Comparison of ENCODE assay signal across 6 cellular contexts in the genomic region with DNA sequence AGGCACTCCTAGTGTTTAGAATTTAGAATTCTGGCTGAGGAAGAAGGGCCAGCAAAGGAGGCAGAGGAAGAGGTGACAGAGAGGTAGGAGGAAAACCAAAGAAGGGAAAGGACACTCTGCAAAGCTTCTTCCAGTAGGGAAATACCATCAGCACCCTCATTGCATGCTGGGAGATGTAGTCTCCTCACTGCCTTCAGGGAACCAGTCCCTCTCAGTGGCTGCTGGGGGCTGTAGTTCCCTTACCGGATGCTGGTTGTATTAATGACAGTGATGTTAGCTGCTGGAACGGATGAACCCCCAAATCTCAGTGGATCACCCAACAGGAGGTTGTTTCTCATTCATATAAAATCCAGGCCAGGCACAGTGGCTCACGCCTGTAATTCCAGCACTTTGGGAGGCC. TPM values are rescaled to one million over a fixed set of nuclear protein-coding genes. Genes with fewer than 3 reads are reported as not detected.
A peak's percentile ranks its signal among the peaks of the same experiment; 100 is the strongest.
DNase-seq lines count a peak whose midpoint lies in the region; ATAC-seq lines count a peak whose summit lies in the region.

No MANE protein-coding gene starts in this region.

- peaks cover 5% of the 10 kb centered on the region for H3K27me3 Mint-ChIP-seq in activated naive CD4-positive, alpha-beta T cell treated with anti-CD3 and anti-CD28 coated beads for 36 hours (ENCODE audit: low read depth)
- H3K27me3 Mint-ChIP-seq in memory B cell = peaks cover 15% of the 10 kb centered on the region

- CTCF ChIA-PET in activated naive CD4-positive, alpha-beta T cell treated with anti-CD3 and anti-CD28 coated beads for 36 hours (lab: Charles Lee) = interaction anchor here (2.3 kb wide), 1 partner anchor 12 kb away, joined by 9 read pairs; a partner anchor contains a TSS

- H3K9me3 Mint-ChIP-seq in activated naive CD4-positive, alpha-beta T cell treated with anti-CD3 and anti-CD28 coated beads for 36 hours = peaks cover 5% of the 10 kb centered on the region
- peaks cover 4% of the 10 kb centered on the region for H3K9me3 Mint-ChIP-seq in memory B cell

- ATAC-seq in memory B cell (ENCODE audit: low read depth) (peak; percentile 71), GM21360 (IDR thresholded peaks at IDR 0.05; ENCODE audit: unreplicated experiment) (no peak)

- H3K27ac Mint-ChIP-seq in activated naive CD4-positive, alpha-beta T cell treated with anti-CD3 and anti-CD28 coated beads for 36 hours = no peak overlapping the region
- H3K27ac Mint-ChIP-seq in memory B cell = no peak overlapping the region

- intact Hi-C loops in activated naive CD4-positive, alpha-beta T cell treated with anti-CD3 and anti-CD28 coated beads for 36 hours (cut with micrococcal nuclease) = no loop called here

- H3K4me3 Mint-ChIP-seq in activated naive CD4-positive, alpha-beta T cell treated with anti-CD3 and anti-CD28 coated beads for 36 hours = no peak overlapping the region
- no peak overlapping the region for H3K4me3 Mint-ChIP-seq in memory B cell

- H3K4me1 Mint-ChIP-seq in activated naive CD4-positive, alpha-beta T cell treated with anti-CD3 and anti-CD28 coated beads for 36 hours (ENCODE audit: low read depth) = peaks cover 11% of the 10 kb centered on the region
- H3K4me1 Mint-ChIP-seq in memory B cell = peaks cover 14% of the 10 kb centered on the region

- DNase-seq in NCI-H2196 (lab: John Stamatoyannopoulos, UW; ENCODE audit: unreplicated experiment) (peak; percentile 53), NCI-H2196 treated with DMSO at 0.1 percent for 48 hours (lab: John Stamatoyannopoulos, UW; ENCODE audit: unreplicated experiment) (no peak), LHCN-M2 (ENCODE audit: low read depth) (peak; percentile 60), memory B cell (ENCODE audit: low spot score in 2 of 2) (no peak)
- DNase-seq in activated naive CD4-positive, alpha-beta T cell treated with anti-CD3 and anti-CD28 coated beads for 36 hours = peak; percentile 72

- H3K36me3 Mint-ChIP-seq in activated naive CD4-positive, alpha-beta T cell treated with anti-CD3 and anti-CD28 coated beads for 36 hours (ENCODE audit: low read depth) = no peaks in the 10 kb centered on the region
- peaks cover 4% of the 10 kb centered on the region for H3K36me3 Mint-ChIP-seq in memory B cell

RNA-seq across cellular contexts. Expression of a gene that starts 10.1 kb away (rescaled TPM):
- total RNA-seq in LHCN-M2 (2014; rRNA removed) = not detected in 2 replicates
- polyA plus RNA-seq in LHCN-M2 (2012) = 0.17 TPM
- total RNA-seq in activated naive CD4-positive, alpha-beta T cell treated with anti-CD3 and anti-CD28 coated beads for 36 hours = under 1 TPM; 0.05 to 0.07 TPM

RNA-seq across cellular contexts. Expression of a gene that starts 12.3 kb away (rescaled TPM):
- 115 and 121 TPM in 2 replicates for total RNA-seq in LHCN-M2 (2014; rRNA removed)
- 271 TPM for polyA plus RNA-seq in LHCN-M2 (2012)
- 10 to 100 TPM; 81.5 to 83.8 TPM for total RNA-seq in activated naive CD4-positive, alpha-beta T cell treated with anti-CD3 and anti-CD28 coated beads for 36 hours

RNA-seq across cellular contexts. Expression of a gene that starts 39.4 kb away (rescaled TPM):
- total RNA-seq in LHCN-M2 (2014; rRNA removed) = not detected in 2 replicates
- polyA plus RNA-seq in LHCN-M2 (2012) = not detected
- under 1 TPM; 0.50 to 0.52 TPM for total RNA-seq in activated naive CD4-positive, alpha-beta T cell treated with anti-CD3 and anti-CD28 coated beads for 36 hours

RNA-seq across cellular contexts. Expression of a gene that starts 39.9 kb away (rescaled TPM):
- 7.3 and 7.6 TPM in 2 replicates for total RNA-seq in LHCN-M2 (2014; rRNA removed)
- polyA plus RNA-seq in LHCN-M2 (2012) = 5.8 TPM
- total RNA-seq in activated naive CD4-positive, alpha-beta T cell treated with anti-CD3 and anti-CD28 coated beads for 36 hours = 10 to 100 TPM; 23.9 to 24.1 TPM

RNA-seq across cellular contexts. Expression of a gene that starts 42.2 kb away (rescaled TPM):
- total RNA-seq in LHCN-M2 (2014; rRNA removed) = 66.9 and 70.5 TPM in 2 replicates
- polyA plus RNA-seq in LHCN-M2 (2012) = 26.8 TPM
- 10 to 100 TPM; 32.4 to 36.0 TPM for total RNA-seq in activated naive CD4-positive, alpha-beta T cell treated with anti-CD3 and anti-CD28 coated beads for 36 hours

Comparison
In these comparisons a context has a peak if more than half of its experiments do, and no peak if none do; other contexts are left out.
1. DNase-seq: peak in NCI-H2196 (single experiment), LHCN-M2 (single experiment) and activated naive CD4-positive, alpha-beta T cell treated with anti-CD3 and anti-CD28 coated beads for 36 hours (single experiment); none in NCI-H2196 treated with DMSO at 0.1 percent for 48 hours (single experiment) and memory B cell (0 of 2).